In the genomic region with DNA sequence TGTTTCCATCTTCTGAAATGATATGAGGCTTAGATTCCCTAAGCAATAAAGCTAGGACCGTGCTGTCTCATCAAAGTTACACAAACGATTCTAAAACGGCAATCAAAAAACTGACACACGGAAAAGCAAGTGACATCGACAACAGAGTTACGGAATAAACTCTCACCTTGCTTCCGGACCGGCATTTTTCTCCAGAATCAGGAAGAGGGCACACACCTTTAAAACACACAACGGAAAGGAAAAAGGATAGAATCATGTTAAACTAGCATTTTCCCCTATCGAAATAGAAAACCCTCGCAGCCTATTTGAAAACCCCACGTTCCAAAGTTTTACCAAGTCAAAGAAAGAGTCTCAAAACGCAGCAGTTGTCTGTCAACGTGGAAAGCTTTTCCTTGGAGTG, we compare ENCODE assay signal across 8 cellular contexts. TPM values are rescaled to one million over a fixed set of nuclear protein-coding genes. Genes with fewer than 3 reads are reported as not detected.
DNase-seq lines count a peak whose midpoint lies in the region; ATAC-seq and TF ChIP-seq lines count a peak whose summit lies in the region.

No MANE protein-coding gene starts in this region.

- peaks cover 44% of the 10 kb centered on the region for H3K36me3 ChIP-seq in SK-N-MC (ENCODE audit: insufficient read depth, low read length)

- no peaks in the 10 kb centered on the region for H3K9me3 ChIP-seq in SK-N-MC (ENCODE audit: low read depth, low read length)

- H3K9ac ChIP-seq in SK-N-MC (ENCODE audit: insufficient read length): peak overlapping the region; percentile 87

- H3K4me3 ChIP-seq in SK-N-MC: peak overlapping the region; percentile 90
- H3K4me3 ChIP-seq in fibroblast of mammary gland (ENCODE audit: control insufficient read depth, low read depth, low read length): peak overlapping the region; percentile 90
- H3K4me3 ChIP-seq in retinal pigment epithelial cell (ENCODE audit: low read length): peak overlapping the region; percentile 84

- ATAC-seq in HG02840 (IDR thresholded peaks at IDR 0.05; ENCODE audit: low FRiP score, unreplicated experiment): no peak

- no peak overlapping the region for H3K27ac ChIP-seq in SK-N-MC

- DNase-seq in NCI-H82 (lab: John Stamatoyannopoulos, UW) (peak; percentile 42), NCI-H82 treated with DMSO at 0.1 percent for 48 hours (lab: John Stamatoyannopoulos, UW; ENCODE audit: unreplicated experiment) (no peak), SK-N-MC (ENCODE audit: low read depth, low spot score) (no peak), fibroblast of mammary gland (ENCODE audit: low read depth) (no peak), retinal pigment epithelial cell (ENCODE audit: low read depth) (no peak), mucosa of gallbladder (ENCODE audit: low spot score) (no peak), glomerular visceral epithelial cell (ENCODE audit: extremely low spot score) (no peak)

- TF ChIP-seq CTCF in fibroblast of mammary gland (conservative IDR thresholded peaks at IDR 0.05; ENCODE audit: control insufficient read depth, insufficient read depth, low read depth, low read length): no peak
- TF ChIP-seq CTCF in retinal pigment epithelial cell (conservative IDR thresholded peaks at IDR 0.05; ENCODE audit: low read depth, low read length): no peak

RNA-seq across cellular contexts. Expression of a gene that starts 1.4 kb away (rescaled TPM):
- 90.0 TPM for total RNA-seq in mucosa of gallbladder
